ENCODE assay signal across 39 cellular contexts in the genomic region with DNA sequence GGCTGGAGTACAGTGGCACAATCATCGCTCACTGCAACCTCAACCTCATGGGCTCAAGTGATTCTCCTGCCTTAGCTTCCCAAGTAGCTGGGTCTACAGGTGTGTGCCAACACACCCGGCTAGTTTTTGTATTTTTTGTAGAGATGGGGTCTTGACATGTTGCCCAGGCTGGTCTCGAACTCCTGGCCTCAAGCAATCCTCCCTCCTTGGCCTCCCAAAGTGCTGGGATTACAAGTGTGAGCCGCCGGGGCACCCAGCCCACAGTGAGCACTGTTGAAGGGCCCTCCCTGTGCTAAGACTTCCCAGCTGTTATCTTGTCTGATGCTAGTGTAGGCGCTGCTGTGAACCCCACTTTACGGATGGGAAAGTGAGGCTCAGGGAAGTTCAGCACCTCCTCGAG. TPM values are rescaled to one million over a fixed set of nuclear protein-coding genes. Genes with fewer than 3 reads are reported as not detected.
"Had no signal": no experiment of that assay in that cellular context is flagged by ENCODE, and none has a peak within 500 bp of the region (broad histone marks: within the 10 kb centered on the region; RNA-seq: fewer than 3 reads in every experiment).

No MANE protein-coding gene starts in this region.

- H3K36me3 Mint-ChIP-seq: activated CD4-positive, alpha-beta memory T cell treated with anti-CD3 and anti-CD28 coated beads for 36 hours; activated naive CD4-positive, alpha-beta T cell treated with anti-CD3 and anti-CD28 coated beads, Interleukin-2, amount 50 U/mL, for 24 hours; activated naive CD8-positive, alpha-beta T cell; activated naive CD8-positive, alpha-beta T cell treated with anti-CD3 and anti-CD28 coated beads, Interleukin-2, amount 10 ng/mL, durations not matched to agents 7 days and 5 days had no signal

- H3K4me1 Mint-ChIP-seq: activated CD4-positive, alpha-beta T cell treated with anti-CD3 and anti-CD28 coated beads, Interleukin-2, amount 10 ng/mL, durations not matched to agents 24 days and 14 days; activated naive CD4-positive, alpha-beta T cell treated with anti-CD3 and anti-CD28 coated beads, Interleukin-2, amount 50 U/mL, for 24 hours; activated naive CD8-positive, alpha-beta T cell treated with anti-CD3 and anti-CD28 coated beads, Interleukin-2, amount 10 ng/mL, durations not matched to agents 7 days and 5 days; activated naive CD8-positive, alpha-beta T cell treated with anti-CD3 and anti-CD28 coated beads, Interleukin-2, amount 50 U/mL, for 24 hours; activated T-helper 17 cell treated with anti-CD3 and anti-CD28 coated beads, Interleukin-2, amount 50 U/mL, for 72 hours; central memory CD8-positive, alpha-beta T cell had no signal

- H3K9me3 ChIP-seq: ascending aorta had no signal

- H3K27ac ChIP-seq: ascending aorta, cardiac muscle cell, VCaP had no signal

- H3K4me1 ChIP-seq: ascending aorta had no signal

- H3K27me3 ChIP-seq: ascending aorta, cardiac muscle cell had no signal

- H3K27ac Mint-ChIP-seq: activated B cell treated with CpG ODN at 0.5 μM for 24 hours; activated CD4-positive, alpha-beta memory T cell treated with anti-CD3 and anti-CD28 coated beads for 36 hours; activated CD4-positive, alpha-beta T cell treated with anti-CD3 and anti-CD28 coated beads, Interleukin-2, amount 10 ng/mL, durations not matched to agents 24 days and 14 days; activated CD8-positive, alpha-beta T cell treated with anti-CD3 and anti-CD28 coated beads for 36 hours; activated naive CD4-positive, alpha-beta T cell treated with anti-CD3 and anti-CD28 coated beads for 36 hours; activated naive CD4-positive, alpha-beta T cell treated with anti-CD3 and anti-CD28 coated beads, Interleukin-2, amount 50 U/mL, for 24 hours; activated naive CD8-positive, alpha-beta T cell; activated naive CD8-positive, alpha-beta T cell treated with anti-CD3 and anti-CD28 coated beads, Interleukin-2, amount 10 ng/mL, durations not matched to agents 7 days and 5 days; activated naive CD8-positive, alpha-beta T cell treated with anti-CD3 and anti-CD28 coated beads, Interleukin-2, amount 50 U/mL, for 24 hours; activated T-cell treated with anti-CD3 and anti-CD28 coated beads, Interleukin-2, amount 50 U/mL, for 72 hours; activated T-helper 1 cell treated with anti-CD3 and anti-CD28 coated beads, Interleukin-12 subunit alpha, Interleukin-12 subunit beta, Interleukin-2, Interleukin-4 antibody, amounts not matched to agents 30 ng/mL and 10 ng/mL and 1 ng/mL, durations not matched to agents 14 hours and 24 hours and 36 hours; activated T-helper 17 cell treated with anti-CD3 and anti-CD28 coated beads, Interleukin-2, amount 50 U/mL, for 72 hours; brain; T-helper 1 cell treated with Interleukin-12 subunit alpha and Interleukin-12 subunit beta and Interleukin-4 antibody, amounts not matched to agents 30 μg/mL and 1 μg/mL, for 36 hours; T-helper 2 cell treated with Interferon-gamma antibody and Interleukin-4, amounts not matched to agents 5 μg/mL and 100 μg/mL, for 36 hours had no signal

- H3K9me3 Mint-ChIP-seq: activated B cell treated with CpG ODN at 0.5 μM for 24 hours; activated CD4-positive, alpha-beta memory T cell treated with anti-CD3 and anti-CD28 coated beads for 36 hours; activated CD4-positive, alpha-beta T cell treated with anti-CD3 and anti-CD28 coated beads, Interleukin-2, amount 10 ng/mL, durations not matched to agents 24 days and 14 days; activated CD8-positive, alpha-beta T cell treated with anti-CD3 and anti-CD28 coated beads for 36 hours; activated naive CD4-positive, alpha-beta T cell treated with anti-CD3 and anti-CD28 coated beads for 36 hours; activated naive CD4-positive, alpha-beta T cell treated with anti-CD3 and anti-CD28 coated beads, Interleukin-2, amount 50 U/mL, for 24 hours; activated naive CD8-positive, alpha-beta T cell treated with anti-CD3 and anti-CD28 coated beads, Interleukin-2, amount 10 ng/mL, durations not matched to agents 7 days and 5 days; activated naive CD8-positive, alpha-beta T cell treated with anti-CD3 and anti-CD28 coated beads, Interleukin-2, amount 50 U/mL, for 24 hours; activated T-cell treated with anti-CD3 and anti-CD28 coated beads, Interleukin-2, amount 50 U/mL, for 4 hours; activated T-cell treated with anti-CD3 and anti-CD28 coated beads, Interleukin-2, amount 50 U/mL, for 72 hours; activated T-helper 1 cell treated with anti-CD3 and anti-CD28 coated beads, Interleukin-12 subunit alpha, Interleukin-12 subunit beta, Interleukin-2, Interleukin-4 antibody, amounts not matched to agents 30 ng/mL and 10 ng/mL and 1 ng/mL, durations not matched to agents 14 hours and 24 hours and 36 hours; activated T-helper 17 cell treated with anti-CD3 and anti-CD28 coated beads, Interleukin-2, amount 50 U/mL, for 72 hours; central memory CD8-positive, alpha-beta T cell; T-helper 1 cell treated with Interleukin-12 subunit alpha and Interleukin-12 subunit beta and Interleukin-4 antibody, amounts not matched to agents 30 μg/mL and 1 μg/mL, for 36 hours; T-helper 2 cell treated with Interferon-gamma antibody and Interleukin-4, amounts not matched to agents 5 μg/mL and 100 μg/mL, for 36 hours had no signal

- H3K4me3 Mint-ChIP-seq: activated B cell treated with CpG ODN at 0.5 μM for 24 hours; activated CD4-positive, alpha-beta memory T cell treated with anti-CD3 and anti-CD28 coated beads for 36 hours; activated CD4-positive, alpha-beta T cell treated with anti-CD3 and anti-CD28 coated beads, Interleukin-2, amount 10 ng/mL, durations not matched to agents 24 days and 14 days; activated CD8-positive, alpha-beta T cell treated with anti-CD3 and anti-CD28 coated beads for 36 hours; activated naive CD4-positive, alpha-beta T cell treated with anti-CD3 and anti-CD28 coated beads for 36 hours; activated naive CD4-positive, alpha-beta T cell treated with anti-CD3 and anti-CD28 coated beads, Interleukin-2, amount 50 U/mL, for 24 hours; activated naive CD8-positive, alpha-beta T cell; activated naive CD8-positive, alpha-beta T cell treated with anti-CD3 and anti-CD28 coated beads, Interleukin-2, amount 10 ng/mL, durations not matched to agents 7 days and 5 days; activated naive CD8-positive, alpha-beta T cell treated with anti-CD3 and anti-CD28 coated beads, Interleukin-2, amount 50 U/mL, for 24 hours; activated T-cell treated with anti-CD3 and anti-CD28 coated beads, Interleukin-2, amount 50 U/mL, for 4 hours; activated T-cell treated with anti-CD3 and anti-CD28 coated beads, Interleukin-2, amount 50 U/mL, for 72 hours; activated T-helper 1 cell treated with anti-CD3 and anti-CD28 coated beads, Interleukin-12 subunit alpha, Interleukin-12 subunit beta, Interleukin-2, Interleukin-4 antibody, amounts not matched to agents 30 ng/mL and 10 ng/mL and 1 ng/mL, durations not matched to agents 14 hours and 24 hours and 36 hours; activated T-helper 17 cell treated with anti-CD3 and anti-CD28 coated beads, Interleukin-2, amount 50 U/mL, for 72 hours; brain; central memory CD8-positive, alpha-beta T cell; T-helper 1 cell treated with Interleukin-12 subunit alpha and Interleukin-12 subunit beta and Interleukin-4 antibody, amounts not matched to agents 30 μg/mL and 1 μg/mL, for 36 hours; T-helper 2 cell treated with Interferon-gamma antibody and Interleukin-4, amounts not matched to agents 5 μg/mL and 100 μg/mL, for 36 hours had no signal

- H3K4me3 ChIP-seq: ascending aorta, cardiac muscle cell had no signal

- DNase-seq: activated B cell treated with CpG ODN at 0.5 μM for 24 hours; activated CD4-positive, alpha-beta memory T cell treated with anti-CD3 and anti-CD28 coated beads for 36 hours; activated CD4-positive, alpha-beta T cell treated with anti-CD3 and anti-CD28 coated beads for 4 hours; activated CD4-positive, alpha-beta T cell treated with anti-CD3 and anti-CD28 coated beads, Interleukin-2, amount 10 ng/mL, durations not matched to agents 24 days and 14 days; activated CD4-positive, alpha-beta T cell treated with anti-CD3 and anti-CD28 coated beads, Interleukin-2, amount 50 U/mL, for 1 hour; activated CD4-positive, alpha-beta T cell treated with anti-CD3 and anti-CD28 coated beads, Interleukin-2, amount 50 U/mL, for 4 hours; activated CD4-positive, CD25-positive, alpha-beta regulatory T cell treated with anti-CD3 and anti-CD28 coated beads, Interleukin-2, amount 50 U/mL, for 72 hours; activated CD8-positive, alpha-beta memory T cell treated with anti-CD3 and anti-CD28 coated beads, Interleukin-2, amount 50 U/mL, for 4 hours; activated CD8-positive, alpha-beta T cell treated with anti-CD3 and anti-CD28 coated beads for 36 hours; activated effector memory CD4-positive, alpha-beta T cell treated with anti-CD3 and anti-CD28 coated beads, Interleukin-2, amount 50 U/mL, for 16 hours; activated gamma-delta T cell treated with Interleukin-2 at 50 U/mL for 16 hours; activated naive CD4-positive, alpha-beta T cell; activated naive CD4-positive, alpha-beta T cell treated with anti-CD3 and anti-CD28 coated beads for 36 hours; activated naive CD8-positive, alpha-beta T cell treated with anti-CD3 and anti-CD28 coated beads, Interleukin-2, amount 10 ng/mL, durations not matched to agents 7 days and 5 days; activated naive CD8-positive, alpha-beta T cell treated with anti-CD3 and anti-CD28 coated beads, Interleukin-2, amount 50 U/mL, for 24 hours; activated T-cell treated with anti-CD3 and anti-CD28 coated beads for 4 hours; activated T-cell treated with anti-CD3 and anti-CD28 coated beads, Interleukin-2, amount 50 U/mL, for 1 hour; activated T-cell treated with anti-CD3 and anti-CD28 coated beads, Interleukin-2, amount 50 U/mL, for 4 hours; activated T-cell treated with anti-CD3 and anti-CD28 coated beads, Interleukin-2, amount 50 U/mL, for 72 hours; amygdala; anterior cingulate cortex; caudate nucleus; cerebellar nuclear complex; T-helper 1 cell; T-helper 2 cell; T-helper 9 cell had no signal

- H3K36me3 ChIP-seq: ascending aorta, cardiac muscle cell had no signal

- FAIRE-seq: bronchial epithelial cell, TTC549 had no signal

- ATAC-seq: activated CD8-positive, alpha-beta T cell treated with anti-CD3 and anti-CD28 coated beads for 36 hours; activated naive CD8-positive, alpha-beta T cell treated with anti-CD3 and anti-CD28 coated beads, Interleukin-2, amount 50 U/mL, for 24 hours; activated T-cell treated with anti-CD3 and anti-CD28 coated beads, Interleukin-2, amount 50 U/mL, for 4 hours; activated T-cell treated with anti-CD3 and anti-CD28 coated beads, Interleukin-2, amount 50 U/mL, for 72 hours; activated T-helper 17 cell treated with anti-CD3 and anti-CD28 coated beads, Interleukin-2, amount 50 U/mL, for 72 hours had no signal

- H3K27me3 Mint-ChIP-seq: activated CD4-positive, alpha-beta memory T cell treated with anti-CD3 and anti-CD28 coated beads for 36 hours; activated CD4-positive, alpha-beta T cell treated with anti-CD3 and anti-CD28 coated beads, Interleukin-2, amount 10 ng/mL, durations not matched to agents 24 days and 14 days; activated CD8-positive, alpha-beta T cell treated with anti-CD3 and anti-CD28 coated beads for 36 hours; activated naive CD4-positive, alpha-beta T cell treated with anti-CD3 and anti-CD28 coated beads, Interleukin-2, amount 50 U/mL, for 24 hours; activated naive CD8-positive, alpha-beta T cell; activated naive CD8-positive, alpha-beta T cell treated with anti-CD3 and anti-CD28 coated beads, Interleukin-2, amount 50 U/mL, for 24 hours; activated T-helper 17 cell treated with anti-CD3 and anti-CD28 coated beads, Interleukin-2, amount 50 U/mL, for 72 hours; brain; central memory CD8-positive, alpha-beta T cell had no signal

RNA-seq across cellular contexts. Expression of a gene that starts 8.0 kb away (rescaled TPM):
- total RNA-seq: activated B cell treated with CpG ODN at 0.5 μM for 24 hours, ascending aorta had no signal
